In the genomic region with DNA sequence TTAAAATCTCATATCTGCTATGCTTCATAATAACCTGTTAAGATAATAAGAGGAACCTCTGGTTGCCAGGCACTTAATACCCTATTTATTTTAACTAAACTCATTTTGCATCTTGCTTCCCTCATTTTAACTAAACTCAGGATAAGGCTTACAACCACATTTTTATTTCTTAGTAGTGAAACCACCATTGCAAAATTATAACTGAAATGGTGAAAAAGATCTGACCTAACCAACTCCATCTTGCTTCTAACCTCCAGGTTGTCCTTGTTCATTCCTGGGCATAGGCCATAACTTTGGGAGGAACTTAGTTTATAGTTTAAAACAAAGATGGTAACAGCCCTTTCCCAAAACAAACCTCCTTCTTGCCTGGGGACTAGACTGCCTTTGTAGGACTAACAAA, we compare ENCODE assay signal across 2 cellular contexts.
TF ChIP-seq lines count a peak whose summit lies in the region.

No MANE protein-coding gene starts in this region.

TF ChIP-seq in GM23338, 12 proteins besides CTCF, POLR2A, EP300 and RAD21:
- TF ChIP-seq JUNB (IDR thresholded peaks at IDR 0.05; ENCODE audit: unreplicated experiment) (no peak), NANOG (IDR thresholded peaks at IDR 0.05; ENCODE audit: borderline replicate concordance) (no peak), ZNF114 (CRISPR knock-in tag; IDR thresholded peaks at IDR 0.05) (no peak), EZH2 (IDR thresholded peaks at IDR 0.05; ENCODE audit: low read depth, unreplicated experiment) (no peak), POLR2AphosphoS5 (IDR thresholded peaks at IDR 0.05; ENCODE audit: low read depth) (no peak), ZNF331 (CRISPR knock-in tag; IDR thresholded peaks at IDR 0.05; ENCODE audit: low read depth) (no peak), CREB1 (CRISPR knock-in tag; IDR thresholded peaks at IDR 0.05; ENCODE audit: low read depth) (no peak)
- TF ChIP-seq, protein P1, sequence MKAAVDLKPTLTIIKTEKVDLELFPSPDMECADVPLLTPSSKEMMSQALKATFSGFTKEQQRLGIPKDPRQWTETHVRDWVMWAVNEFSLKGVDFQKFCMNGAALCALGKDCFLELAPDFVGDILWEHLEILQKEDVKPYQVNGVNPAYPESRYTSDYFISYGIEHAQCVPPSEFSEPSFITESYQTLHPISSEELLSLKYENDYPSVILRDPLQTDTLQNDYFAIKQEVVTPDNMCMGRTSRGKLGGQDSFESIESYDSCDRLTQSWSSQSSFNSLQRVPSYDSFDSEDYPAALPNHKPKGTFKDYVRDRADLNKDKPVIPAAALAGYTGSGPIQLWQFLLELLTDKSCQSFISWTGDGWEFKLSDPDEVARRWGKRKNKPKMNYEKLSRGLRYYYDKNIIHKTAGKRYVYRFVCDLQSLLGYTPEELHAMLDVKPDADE (IDR thresholded peaks at IDR 0.05) = no peak
- TF ChIP-seq, protein P2, sequence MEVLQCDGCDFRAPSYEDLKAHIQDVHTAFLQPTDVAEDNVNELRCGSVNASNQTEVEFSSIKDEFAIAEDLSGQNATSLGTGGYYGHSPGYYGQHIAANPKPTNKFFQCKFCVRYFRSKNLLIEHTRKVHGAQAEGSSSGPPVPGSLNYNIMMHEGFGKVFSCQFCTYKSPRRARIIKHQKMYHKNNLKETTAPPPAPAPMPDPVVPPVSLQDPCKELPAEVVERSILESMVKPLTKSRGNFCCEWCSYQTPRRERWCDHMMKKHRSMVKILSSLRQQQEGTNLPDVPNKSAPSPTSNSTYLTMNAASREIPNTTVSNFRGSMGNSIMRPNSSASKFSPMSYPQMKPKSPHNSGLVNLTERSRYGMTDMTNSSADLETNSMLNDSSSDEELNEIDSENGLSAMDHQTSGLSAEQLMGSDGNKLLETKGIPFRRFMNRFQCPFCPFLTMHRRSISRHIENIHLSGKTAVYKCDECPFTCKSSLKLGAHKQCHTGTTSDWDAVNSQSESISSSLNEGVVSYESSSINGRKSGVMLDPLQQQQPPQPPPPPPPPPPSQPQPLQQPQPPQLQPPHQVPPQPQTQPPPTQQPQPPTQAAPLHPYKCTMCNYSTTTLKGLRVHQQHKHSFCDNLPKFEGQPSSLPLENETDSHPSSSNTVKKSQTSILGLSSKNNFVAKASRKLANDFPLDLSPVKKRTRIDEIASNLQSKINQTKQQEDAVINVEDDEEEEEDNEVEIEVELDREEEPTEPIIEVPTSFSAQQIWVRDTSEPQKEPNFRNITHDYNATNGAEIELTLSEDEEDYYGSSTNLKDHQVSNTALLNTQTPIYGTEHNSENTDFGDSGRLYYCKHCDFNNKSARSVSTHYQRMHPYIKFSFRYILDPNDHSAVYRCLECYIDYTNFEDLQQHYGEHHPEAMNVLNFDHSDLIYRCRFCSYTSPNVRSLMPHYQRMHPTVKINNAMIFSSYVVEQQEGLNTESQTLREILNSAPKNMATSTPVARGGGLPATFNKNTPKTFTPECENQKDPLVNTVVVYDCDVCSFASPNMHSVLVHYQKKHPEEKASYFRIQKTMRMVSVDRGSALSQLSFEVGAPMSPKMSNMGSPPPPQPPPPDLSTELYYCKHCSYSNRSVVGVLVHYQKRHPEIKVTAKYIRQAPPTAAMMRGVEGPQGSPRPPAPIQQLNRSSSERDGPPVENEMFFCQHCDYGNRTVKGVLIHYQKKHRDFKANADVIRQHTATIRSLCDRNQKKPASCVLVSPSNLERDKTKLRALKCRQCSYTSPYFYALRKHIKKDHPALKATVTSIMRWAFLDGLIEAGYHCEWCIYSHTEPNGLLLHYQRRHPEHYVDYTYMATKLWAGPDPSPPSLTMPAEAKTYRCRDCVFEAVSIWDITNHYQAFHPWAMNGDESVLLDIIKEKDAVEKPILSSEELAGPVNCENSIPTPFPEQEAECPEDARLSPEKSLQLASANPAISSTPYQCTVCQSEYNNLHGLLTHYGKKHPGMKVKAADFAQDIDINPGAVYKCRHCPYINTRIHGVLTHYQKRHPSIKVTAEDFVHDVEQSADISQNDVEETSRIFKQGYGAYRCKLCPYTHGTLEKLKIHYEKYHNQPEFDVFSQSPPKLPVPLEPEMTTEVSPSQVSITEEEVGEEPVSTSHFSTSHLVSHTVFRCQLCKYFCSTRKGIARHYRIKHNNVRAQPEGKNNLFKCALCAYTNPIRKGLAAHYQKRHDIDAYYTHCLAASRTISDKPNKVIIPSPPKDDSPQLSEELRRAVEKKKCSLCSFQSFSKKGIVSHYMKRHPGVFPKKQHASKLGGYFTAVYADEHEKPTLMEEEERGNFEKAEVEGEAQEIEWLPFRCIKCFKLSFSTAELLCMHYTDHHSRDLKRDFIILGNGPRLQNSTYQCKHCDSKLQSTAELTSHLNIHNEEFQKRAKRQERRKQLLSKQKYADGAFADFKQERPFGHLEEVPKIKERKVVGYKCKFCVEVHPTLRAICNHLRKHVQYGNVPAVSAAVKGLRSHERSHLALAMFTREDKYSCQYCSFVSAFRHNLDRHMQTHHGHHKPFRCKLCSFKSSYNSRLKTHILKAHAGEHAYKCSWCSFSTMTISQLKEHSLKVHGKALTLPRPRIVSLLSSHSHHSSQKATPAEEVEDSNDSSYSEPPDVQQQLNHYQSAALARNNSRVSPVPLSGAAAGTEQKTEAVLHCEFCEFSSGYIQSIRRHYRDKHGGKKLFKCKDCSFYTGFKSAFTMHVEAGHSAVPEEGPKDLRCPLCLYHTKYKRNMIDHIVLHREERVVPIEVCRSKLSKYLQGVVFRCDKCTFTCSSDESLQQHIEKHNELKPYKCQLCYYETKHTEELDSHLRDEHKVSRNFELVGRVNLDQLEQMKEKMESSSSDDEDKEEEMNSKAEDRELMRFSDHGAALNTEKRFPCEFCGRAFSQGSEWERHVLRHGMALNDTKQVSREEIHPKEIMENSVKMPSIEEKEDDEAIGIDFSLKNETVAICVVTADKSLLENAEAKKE (CRISPR knock-in tag; IDR thresholded peaks at IDR 0.05) = no peak
- TF ChIP-seq, protein P3, sequence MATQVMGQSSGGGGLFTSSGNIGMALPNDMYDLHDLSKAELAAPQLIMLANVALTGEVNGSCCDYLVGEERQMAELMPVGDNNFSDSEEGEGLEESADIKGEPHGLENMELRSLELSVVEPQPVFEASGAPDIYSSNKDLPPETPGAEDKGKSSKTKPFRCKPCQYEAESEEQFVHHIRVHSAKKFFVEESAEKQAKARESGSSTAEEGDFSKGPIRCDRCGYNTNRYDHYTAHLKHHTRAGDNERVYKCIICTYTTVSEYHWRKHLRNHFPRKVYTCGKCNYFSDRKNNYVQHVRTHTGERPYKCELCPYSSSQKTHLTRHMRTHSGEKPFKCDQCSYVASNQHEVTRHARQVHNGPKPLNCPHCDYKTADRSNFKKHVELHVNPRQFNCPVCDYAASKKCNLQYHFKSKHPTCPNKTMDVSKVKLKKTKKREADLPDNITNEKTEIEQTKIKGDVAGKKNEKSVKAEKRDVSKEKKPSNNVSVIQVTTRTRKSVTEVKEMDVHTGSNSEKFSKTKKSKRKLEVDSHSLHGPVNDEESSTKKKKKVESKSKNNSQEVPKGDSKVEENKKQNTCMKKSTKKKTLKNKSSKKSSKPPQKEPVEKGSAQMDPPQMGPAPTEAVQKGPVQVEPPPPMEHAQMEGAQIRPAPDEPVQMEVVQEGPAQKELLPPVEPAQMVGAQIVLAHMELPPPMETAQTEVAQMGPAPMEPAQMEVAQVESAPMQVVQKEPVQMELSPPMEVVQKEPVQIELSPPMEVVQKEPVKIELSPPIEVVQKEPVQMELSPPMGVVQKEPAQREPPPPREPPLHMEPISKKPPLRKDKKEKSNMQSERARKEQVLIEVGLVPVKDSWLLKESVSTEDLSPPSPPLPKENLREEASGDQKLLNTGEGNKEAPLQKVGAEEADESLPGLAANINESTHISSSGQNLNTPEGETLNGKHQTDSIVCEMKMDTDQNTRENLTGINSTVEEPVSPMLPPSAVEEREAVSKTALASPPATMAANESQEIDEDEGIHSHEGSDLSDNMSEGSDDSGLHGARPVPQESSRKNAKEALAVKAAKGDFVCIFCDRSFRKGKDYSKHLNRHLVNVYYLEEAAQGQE (IDR thresholded peaks at IDR 0.05; ENCODE audit: unreplicated experiment) = no peak

TF ChIP-seq in GM12878, 131 proteins besides CTCF, POLR2A, EP300 and RAD21 (continues in another document):
- TF ChIP-seq RFX5 (IDR thresholded peaks at IDR 0.05; ENCODE audit: low read depth, low read length) = no peak
- TF ChIP-seq BRCA1 (IDR thresholded peaks at IDR 0.05; ENCODE audit: low read depth, low read length) = no peak
- no peak for TF ChIP-seq TCF12 (IDR thresholded peaks at IDR 0.05; ENCODE audit: low read depth, low read length)
- no peak for TF ChIP-seq IKZF1 (conservative IDR thresholded peaks at IDR 0.05)
- TF ChIP-seq CREB1 (IDR thresholded peaks at IDR 0.05; ENCODE audit: low read depth) = no peak
- TF ChIP-seq RBBP5 (conservative IDR thresholded peaks at IDR 0.05) = no peak
- TF ChIP-seq ZNF24 (IDR thresholded peaks at IDR 0.05) = no peak
- no peak for TF ChIP-seq RCOR1 (conservative IDR thresholded peaks at IDR 0.05; ENCODE audit: low read depth, low read length)
- no peak for TF ChIP-seq MXI1 (IDR thresholded peaks at IDR 0.05; ENCODE audit: low read depth, low read length)
- no peak for TF ChIP-seq FOXK2 (IDR thresholded peaks at IDR 0.05)
- TF ChIP-seq STAT3 (IDR thresholded peaks at IDR 0.05; ENCODE audit: low read depth, low read length) = no peak
- TF ChIP-seq IKZF2 (IDR thresholded peaks at IDR 0.05) = no peak
- TF ChIP-seq MYB (IDR thresholded peaks at IDR 0.05; ENCODE audit: borderline replicate concordance, low read depth, low read length) = no peak
- TF ChIP-seq, protein P4, sequence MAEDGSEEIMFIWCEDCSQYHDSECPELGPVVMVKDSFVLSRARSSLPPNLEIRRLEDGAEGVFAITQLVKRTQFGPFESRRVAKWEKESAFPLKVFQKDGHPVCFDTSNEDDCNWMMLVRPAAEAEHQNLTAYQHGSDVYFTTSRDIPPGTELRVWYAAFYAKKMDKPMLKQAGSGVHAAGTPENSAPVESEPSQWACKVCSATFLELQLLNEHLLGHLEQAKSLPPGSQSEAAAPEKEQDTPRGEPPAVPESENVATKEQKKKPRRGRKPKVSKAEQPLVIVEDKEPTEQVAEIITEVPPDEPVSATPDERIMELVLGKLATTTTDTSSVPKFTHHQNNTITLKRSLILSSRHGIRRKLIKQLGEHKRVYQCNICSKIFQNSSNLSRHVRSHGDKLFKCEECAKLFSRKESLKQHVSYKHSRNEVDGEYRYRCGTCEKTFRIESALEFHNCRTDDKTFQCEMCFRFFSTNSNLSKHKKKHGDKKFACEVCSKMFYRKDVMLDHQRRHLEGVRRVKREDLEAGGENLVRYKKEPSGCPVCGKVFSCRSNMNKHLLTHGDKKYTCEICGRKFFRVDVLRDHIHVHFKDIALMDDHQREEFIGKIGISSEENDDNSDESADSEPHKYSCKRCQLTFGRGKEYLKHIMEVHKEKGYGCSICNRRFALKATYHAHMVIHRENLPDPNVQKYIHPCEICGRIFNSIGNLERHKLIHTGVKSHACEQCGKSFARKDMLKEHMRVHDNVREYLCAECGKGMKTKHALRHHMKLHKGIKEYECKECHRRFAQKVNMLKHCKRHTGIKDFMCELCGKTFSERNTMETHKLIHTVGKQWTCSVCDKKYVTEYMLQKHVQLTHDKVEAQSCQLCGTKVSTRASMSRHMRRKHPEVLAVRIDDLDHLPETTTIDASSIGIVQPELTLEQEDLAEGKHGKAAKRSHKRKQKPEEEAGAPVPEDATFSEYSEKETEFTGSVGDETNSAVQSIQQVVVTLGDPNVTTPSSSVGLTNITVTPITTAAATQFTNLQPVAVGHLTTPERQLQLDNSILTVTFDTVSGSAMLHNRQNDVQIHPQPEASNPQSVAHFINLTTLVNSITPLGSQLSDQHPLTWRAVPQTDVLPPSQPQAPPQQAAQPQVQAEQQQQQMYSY (CRISPR knock-in tag; IDR thresholded peaks at IDR 0.05) = no peak
- no peak for TF ChIP-seq TAF1 (IDR thresholded peaks at IDR 0.05; ENCODE audit: borderline replicate concordance, low read depth, low read length)
- TF ChIP-seq PML (IDR thresholded peaks at IDR 0.05; ENCODE audit: low read length) = no peak
- TF ChIP-seq, protein P5, sequence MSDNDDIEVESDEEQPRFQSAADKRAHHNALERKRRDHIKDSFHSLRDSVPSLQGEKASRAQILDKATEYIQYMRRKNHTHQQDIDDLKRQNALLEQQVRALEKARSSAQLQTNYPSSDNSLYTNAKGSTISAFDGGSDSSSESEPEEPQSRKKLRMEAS (IDR thresholded peaks at IDR 0.05; ENCODE audit: low read depth, low read length) = no peak
- TF ChIP-seq RELA (IDR thresholded peaks at IDR 0.05; ENCODE audit: borderline replicate concordance, partially characterized antibody) = no peak
- 0 out of 2 replicates have a peak, but pooled peaks have one; percentile 11 for TF ChIP-seq FOXM1 (IDR thresholded peaks at IDR 0.05; ENCODE audit: low read depth, low read length)
- no peak for TF ChIP-seq MTA3 (IDR thresholded peaks at IDR 0.05; ENCODE audit: borderline replicate concordance, low read length)
- TF ChIP-seq, protein P6, sequence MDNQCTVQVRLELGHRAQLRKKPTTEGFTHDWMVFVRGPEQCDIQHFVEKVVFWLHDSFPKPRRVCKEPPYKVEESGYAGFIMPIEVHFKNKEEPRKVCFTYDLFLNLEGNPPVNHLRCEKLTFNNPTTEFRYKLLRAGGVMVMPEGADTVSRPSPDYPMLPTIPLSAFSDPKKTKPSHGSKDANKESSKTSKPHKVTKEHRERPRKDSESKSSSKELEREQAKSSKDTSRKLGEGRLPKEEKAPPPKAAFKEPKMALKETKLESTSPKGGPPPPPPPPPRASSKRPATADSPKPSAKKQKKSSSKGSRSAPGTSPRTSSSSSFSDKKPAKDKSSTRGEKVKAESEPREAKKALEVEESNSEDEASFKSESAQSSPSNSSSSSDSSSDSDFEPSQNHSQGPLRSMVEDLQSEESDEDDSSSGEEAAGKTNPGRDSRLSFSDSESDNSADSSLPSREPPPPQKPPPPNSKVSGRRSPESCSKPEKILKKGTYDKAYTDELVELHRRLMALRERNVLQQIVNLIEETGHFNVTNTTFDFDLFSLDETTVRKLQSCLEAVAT (IDR thresholded peaks at IDR 0.05) = peak; percentile 13; the same call in 1 of the 2 replicates
- no peak for TF ChIP-seq ATF7 (IDR thresholded peaks at IDR 0.05; ENCODE audit: low read depth)
- no peak for TF ChIP-seq ZNF622 (IDR thresholded peaks at IDR 0.05)
- TF ChIP-seq, protein P7, sequence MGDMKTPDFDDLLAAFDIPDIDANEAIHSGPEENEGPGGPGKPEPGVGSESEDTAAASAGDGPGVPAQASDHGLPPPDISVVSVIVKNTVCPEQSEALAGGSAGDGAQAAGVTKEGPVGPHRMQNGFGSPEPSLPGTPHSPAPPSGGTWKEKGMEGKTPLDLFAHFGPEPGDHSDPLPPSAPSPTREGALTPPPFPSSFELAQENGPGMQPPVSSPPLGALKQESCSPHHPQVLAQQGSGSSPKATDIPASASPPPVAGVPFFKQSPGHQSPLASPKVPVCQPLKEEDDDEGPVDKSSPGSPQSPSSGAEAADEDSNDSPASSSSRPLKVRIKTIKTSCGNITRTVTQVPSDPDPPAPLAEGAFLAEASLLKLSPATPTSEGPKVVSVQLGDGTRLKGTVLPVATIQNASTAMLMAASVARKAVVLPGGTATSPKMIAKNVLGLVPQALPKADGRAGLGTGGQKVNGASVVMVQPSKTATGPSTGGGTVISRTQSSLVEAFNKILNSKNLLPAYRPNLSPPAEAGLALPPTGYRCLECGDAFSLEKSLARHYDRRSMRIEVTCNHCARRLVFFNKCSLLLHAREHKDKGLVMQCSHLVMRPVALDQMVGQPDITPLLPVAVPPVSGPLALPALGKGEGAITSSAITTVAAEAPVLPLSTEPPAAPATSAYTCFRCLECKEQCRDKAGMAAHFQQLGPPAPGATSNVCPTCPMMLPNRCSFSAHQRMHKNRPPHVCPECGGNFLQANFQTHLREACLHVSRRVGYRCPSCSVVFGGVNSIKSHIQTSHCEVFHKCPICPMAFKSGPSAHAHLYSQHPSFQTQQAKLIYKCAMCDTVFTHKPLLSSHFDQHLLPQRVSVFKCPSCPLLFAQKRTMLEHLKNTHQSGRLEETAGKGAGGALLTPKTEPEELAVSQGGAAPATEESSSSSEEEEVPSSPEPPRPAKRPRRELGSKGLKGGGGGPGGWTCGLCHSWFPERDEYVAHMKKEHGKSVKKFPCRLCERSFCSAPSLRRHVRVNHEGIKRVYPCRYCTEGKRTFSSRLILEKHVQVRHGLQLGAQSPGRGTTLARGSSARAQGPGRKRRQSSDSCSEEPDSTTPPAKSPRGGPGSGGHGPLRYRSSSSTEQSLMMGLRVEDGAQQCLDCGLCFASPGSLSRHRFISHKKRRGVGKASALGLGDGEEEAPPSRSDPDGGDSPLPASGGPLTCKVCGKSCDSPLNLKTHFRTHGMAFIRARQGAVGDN (IDR thresholded peaks at IDR 0.05) = peak; percentile 96
- TF ChIP-seq EZH2 (IDR thresholded peaks at IDR 0.05; ENCODE audit: borderline replicate concordance, control insufficient read depth, low read depth, low read length) = no peak
